20 cellular contexts compared by ENCODE assay signal in genomic region chr19:4675346-4675745, GRCh38. TPM values are rescaled to one million over a fixed set of nuclear protein-coding genes. Genes with fewer than 3 reads are reported as not detected.
DNase-seq lines count a peak whose midpoint lies in the region; ATAC-seq, FAIRE-seq and TF ChIP-seq lines count a peak whose summit lies in the region.
"Had no signal": no experiment of that assay in that cellular context is flagged by ENCODE, and none has a peak within 500 bp of the region (broad histone marks: within the 10 kb centered on the region; RNA-seq: fewer than 3 reads in every experiment).

No MANE protein-coding gene starts in this region.

- H3K4me1 ChIP-seq in HCT116 (ENCODE audit: control insufficient read depth in 1 of 2, insufficient read depth in 2 of 2, low read length in 2 of 2), result peaks cover 17 to 39% of the 10 kb centered on the region in 2 experiments
- H3K4me1 ChIP-seq in PC-3 (ENCODE audit: insufficient read depth, low read length), result peaks cover 11% of the 10 kb centered on the region
- peaks cover 8% of the 10 kb centered on the region for H3K4me1 ChIP-seq in endothelial cell of umbilical vein (ENCODE audit: control insufficient read depth, extremely low read depth, insufficient read depth, low read length)
- peaks cover 9 to 11% of the 10 kb centered on the region in 2 donors for H3K4me1 ChIP-seq in thyroid gland

- TF ChIP-seq POLR2A in HCT116 (IDR thresholded peaks at IDR 0.05; ENCODE audit: borderline replicate concordance, extremely low read depth, insufficient read depth, insufficient read length), result no peak
- no peak for TF ChIP-seq POLR2A in endothelial cell of umbilical vein (IDR thresholded peaks at IDR 0.05; ENCODE audit: low read depth, low read length)
- TF ChIP-seq POLR2A in thyroid gland (IDR thresholded peaks at IDR 0.05), result no peak

- no peak overlapping the region for H3K4me2 ChIP-seq in HCT116 (ENCODE audit: low read length)
- no peak overlapping the region for H3K4me2 ChIP-seq in PC-3 (ENCODE audit: low read length)
- H3K4me2 ChIP-seq in endothelial cell of umbilical vein (ENCODE audit: insufficient read depth, low read length), result no peak overlapping the region
- H3K4me2 ChIP-seq: BLaER1 treated with 17β-estradiol and CSF1 and Interleukin-3, amounts not matched to agents 10 nM and 100 nM had no signal

- dilution Hi-C loops in endothelial cell of umbilical vein (cut with MboI; ENCODE audit: extremely low pct_ligation_motif_present, low sequenced_read_pairs), result no loop called here

- no peak for TF ChIP-seq RAD21 in HCT116 (IDR thresholded peaks at IDR 0.05; ENCODE audit: low read depth)

- H3K27ac ChIP-seq in HCT116 (ENCODE audit: low read depth, low read length) (no peak overlapping the region), PC-3 (ENCODE audit: low read length) (no peak overlapping the region), endothelial cell of umbilical vein (ENCODE audit: insufficient read depth, low read depth, low read length) (no peak overlapping the region), thyroid gland (peak overlapping the region; percentile 48 to 74 (median 53))
- H3K27ac ChIP-seq: BLaER1 treated with 17β-estradiol and CSF1 and Interleukin-3, amounts not matched to agents 10 nM and 100 nM; SJSA1 had no signal

- CTCF ChIA-PET in HCT116 (lab: Charles Lee) (no interaction called here), PC-3 (lab: Charles Lee) (no interaction called here), endothelial cell of umbilical vein (lab: Charles Lee) (interaction anchor here (1.2 kb wide), 1 partner anchor 14 kb away, joined by 3 read pairs; no protein-coding TSS in a partner anchor)

- H3K9me2 ChIP-seq in HCT116 (ENCODE audit: insufficient read depth) (no peaks in the 10 kb centered on the region), PC-3 (replicated peaks; ENCODE audit: low read length) (no peaks in the 10 kb centered on the region)

- RAD21 ChIA-PET in HCT116 (lab: Charles Lee; ENCODE audit: low non-redundant PET in 1 of 2, low total read pairs in 2 of 2, uncharacterized antibody in 2 of 2, unreplicated experiment in 2 of 2), result no interaction called here

- FAIRE-seq in endothelial cell of umbilical vein (lab: Jason Lieb, UNC), result no peak
- FAIRE-seq: GM18507, GM19239, H1, HTR-8/SVneo had no signal

- H3F3A ChIP-seq in PC-3 (ENCODE audit: low read length, unreplicated experiment), result peaks cover 5% of the 10 kb centered on the region

- DNase-seq in HCT116 (ENCODE audit: low read depth, low spot score), result no peak
- no peak for DNase-seq in PC-3
- DNase-seq in endothelial cell of umbilical vein (ENCODE audit: low read depth, low spot score), result no peak
- DNase-seq in thyroid gland, result peak; percentile 41 to 52
- DNase-seq in stimulated activated naive CD4-positive, alpha-beta T cell treated with Interleukin-2 at 50 U/mL for 16 hours (lab: John Stamatoyannopoulos, UW), result no peak
- DNase-seq in RKO (ENCODE audit: low spot score), result no peak
- DNase-seq in posterior vena cava (ENCODE audit: low spot score), result no peak
- DNase-seq: DMS153, Kasumi-1, MG63, NCI-H1417, NCI-H187, NCI-H446, NCI-H526 treated with DMSO at 0.1 percent for 48 hours had no signal

- H3K79me2 ChIP-seq in HCT116 (ENCODE audit: insufficient read depth, low read length) (no peaks in the 10 kb centered on the region), PC-3 (ENCODE audit: low read length) (no peaks in the 10 kb centered on the region), endothelial cell of umbilical vein (ENCODE audit: control insufficient read depth, insufficient read depth, low read length) (no peaks in the 10 kb centered on the region)

- TF ChIP-seq CTCF in HCT116 (IDR thresholded peaks at IDR 0.05 in 2 of 3, conservative IDR thresholded peaks at IDR 0.05 in 1 of 3; ENCODE audit: borderline replicate concordance in 1 of 3, insufficient read depth in 1 of 3, low read depth in 2 of 3, low read length in 2 of 3), result no peak
- no peak for TF ChIP-seq CTCF in PC-3 (conservative IDR thresholded peaks at IDR 0.05; ENCODE audit: low read depth, low read length)
- TF ChIP-seq CTCF in endothelial cell of umbilical vein (IDR thresholded peaks at IDR 0.05; ENCODE audit: extremely low read depth in 1 of 2, insufficient read depth in 1 of 2, low read depth in 1 of 2, low read length in 2 of 2), result no peak
- no peak for TF ChIP-seq CTCF in thyroid gland (IDR thresholded peaks at IDR 0.05)

- H3K36me3 ChIP-seq in HCT116 (ENCODE audit: control insufficient read depth in 1 of 2, insufficient read depth in 2 of 2, low read length in 2 of 2) (peaks cover 0 to 19% of the 10 kb centered on the region in 2 experiments; a peak in 1 of 4 replicates), PC-3 (ENCODE audit: low read depth, low read length) (peaks cover 6% of the 10 kb centered on the region; the same call in 1 of the 2 replicates), endothelial cell of umbilical vein (ENCODE audit: control insufficient read depth in 2 of 2, extremely low read depth in 1 of 2, insufficient read depth in 2 of 2, low read length in 2 of 2) (peaks cover 2 to 15% of the 10 kb centered on the region in 2 experiments), thyroid gland (peaks cover 5 to 7% of the 10 kb centered on the region in 2 donors)
- H3K36me3 ChIP-seq: MG63 had no signal

- WGBS in thyroid gland, 2 donors, result 50 to 65% methylated on average over 16 of the region's 16 CpGs

- H4K20me1 ChIP-seq in HCT116 (ENCODE audit: insufficient read depth) (no peaks in the 10 kb centered on the region), PC-3 (ENCODE audit: low read length) (no peaks in the 10 kb centered on the region), endothelial cell of umbilical vein (replicated peaks; ENCODE audit: control insufficient read depth, extremely low read depth, insufficient read depth, low read length) (no peaks in the 10 kb centered on the region)

- no peak overlapping the region for H3K4me3 ChIP-seq in HCT116 (replicated peaks in 1 of 2; ENCODE audit: low read depth in 1 of 2, low read length in 2 of 2)
- H3K4me3 ChIP-seq in PC-3 (ENCODE audit: low read length), result no peak overlapping the region
- no peak overlapping the region for H3K4me3 ChIP-seq in endothelial cell of umbilical vein (replicated peaks in 1 of 3; ENCODE audit: insufficient read depth in 1 of 3, low read depth in 1 of 3, low read length in 3 of 3)
- H3K4me3 ChIP-seq in thyroid gland (replicated peaks in 1 of 3), result no peak overlapping the region
- H3K4me3 ChIP-seq: BLaER1 treated with 17β-estradiol and CSF1 and Interleukin-3, amounts not matched to agents 10 nM and 100 nM; MG63; SJSA1 had no signal

- POLR2A ChIA-PET in HCT116 (lab: Charles Lee) (no interaction called here), PC-3 (lab: Charles Lee; ENCODE audit: unreplicated experiment) (no interaction called here), endothelial cell of umbilical vein (lab: Charles Lee) (no interaction called here)

- intact Hi-C loops in HCT116 (cut with micrococcal nuclease), result no loop called here
- intact Hi-C loops in PC-3 (cut with micrococcal nuclease), result no loop called here
- intact Hi-C loops in endothelial cell of umbilical vein (cut with micrococcal nuclease), result no loop called here
- intact Hi-C loops in thyroid gland (cut with DNase I), result no loop called here
- intact Hi-C loops in posterior vena cava (cut with DNase I), result no loop called here

- H3K27me3 ChIP-seq in HCT116 (ENCODE audit: insufficient read depth, low read length) (no peaks in the 10 kb centered on the region), PC-3 (ENCODE audit: low read length) (no peaks in the 10 kb centered on the region), endothelial cell of umbilical vein (ENCODE audit: control insufficient read depth in 2 of 2, insufficient read depth in 2 of 2, low read length in 2 of 2) (no peaks in the 10 kb centered on the region), thyroid gland (no peaks in the 10 kb centered on the region)
- H3K27me3 ChIP-seq: BLaER1 treated with 17β-estradiol and CSF1 and Interleukin-3, amounts not matched to agents 10 nM and 100 nM; MG63; SJSA1 had no signal

- H3K9ac ChIP-seq in HCT116 (ENCODE audit: low read length) (no peak overlapping the region), PC-3 (ENCODE audit: low read length) (no peak overlapping the region), endothelial cell of umbilical vein (replicated peaks; ENCODE audit: extremely low read depth, insufficient read depth, low read length) (no peak overlapping the region)
- H3K9ac ChIP-seq: BLaER1 treated with 17β-estradiol and CSF1 and Interleukin-3, amounts not matched to agents 10 nM and 100 nM had no signal

- ATAC-seq in HCT116, result no peak
- no peak for ATAC-seq in PC-3

- BruUV-seq in HCT116 (replicated peaks; lab: Mats Ljungman, UMichigan) (TSS peak; percentile 84), PC-3 (replicated peaks; lab: Mats Ljungman, UMichigan) (TSS peak; percentile 79), endothelial cell of umbilical vein (replicated peaks; lab: Mats Ljungman, UMichigan) (TSS peak; percentile 82)

- H3K9me1 ChIP-seq in endothelial cell of umbilical vein (replicated peaks; ENCODE audit: control insufficient read depth, extremely low read depth, insufficient read depth, low read length), result no peaks in the 10 kb centered on the region

- H2AFZ ChIP-seq in HCT116 (ENCODE audit: low read depth, low read length, poor library complexity, severe bottlenecking), result no peak overlapping the region
- no peak overlapping the region for H2AFZ ChIP-seq in PC-3 (ENCODE audit: low read length)
- no peak overlapping the region for H2AFZ ChIP-seq in endothelial cell of umbilical vein (ENCODE audit: low read depth, low read length)

- no peaks in the 10 kb centered on the region for H3K9me3 ChIP-seq in HCT116 (ENCODE audit: control insufficient read depth in 1 of 2, insufficient read depth in 1 of 2, low read depth in 1 of 2, low read length in 2 of 2)
- no peaks in the 10 kb centered on the region for H3K9me3 ChIP-seq in PC-3 (ENCODE audit: low read length)
- H3K9me3 ChIP-seq in endothelial cell of umbilical vein (replicated peaks; ENCODE audit: control insufficient read depth, insufficient read depth, low read length), result no peaks in the 10 kb centered on the region
- H3K9me3 ChIP-seq in thyroid gland, result no peaks in the 10 kb centered on the region
- H3K9me3 ChIP-seq: BLaER1 treated with 17β-estradiol and CSF1 and Interleukin-3, amounts not matched to agents 10 nM and 100 nM; MG63; SJSA1 had no signal

RNA-seq across cellular contexts. Expression of gene MYDGF, which starts 5.2 kb away (rescaled TPM):
- total RNA-seq in HCT116 (2021; ENCODE audit: unreplicated experiment) (110 TPM), PC-3 (2014; rRNA removed) (426 and 474 TPM in 2 replicates), endothelial cell of umbilical vein (187 and 191 TPM in 2 replicates), thyroid gland (10 to 100 TPM; 48.0 to 72.6 (median 65.2) TPM), posterior vena cava (10 to 100 TPM; 66.3 to 75.9 TPM)
- polyA plus RNA-seq in HCT116 (2012), result 225 and 280 TPM in 2 replicates
- polyA plus RNA-seq in endothelial cell of umbilical vein, result 337 and 358 TPM in 2 replicates
- polyA plus RNA-seq in endothelial cell of umbilical vein (2011; cell fraction: cytosol; rRNA removed), result 276 and 354 TPM in 2 replicates
- 112 and 113 TPM in 2 replicates for polyA plus RNA-seq in endothelial cell of umbilical vein (2011; cell fraction: nucleus; rRNA removed)
- polyA plus RNA-seq in endothelial cell of umbilical vein (2012), result 316 and 352 TPM in 2 replicates
- 78.9 and 81.8 TPM in 2 replicates for polyA minus RNA-seq in endothelial cell of umbilical vein
- polyA minus RNA-seq in endothelial cell of umbilical vein (2011; cell fraction: cytosol; rRNA and poly(A)+ RNA removed), result 54.6 TPM
- polyA minus RNA-seq in endothelial cell of umbilical vein (2011; cell fraction: nucleus; rRNA and poly(A)+ RNA removed), result 20.1 and 38.7 TPM in 2 replicates

RNA-seq across cellular contexts. Expression of gene TNFAIP8L1, which starts 36.0 kb away (rescaled TPM):
- total RNA-seq in HCT116 (2021; ENCODE audit: unreplicated experiment) (22.2 TPM), PC-3 (2014; rRNA removed) (8.3 and 12.0 TPM in 2 replicates), endothelial cell of umbilical vein (53.7 and 56.1 TPM in 2 replicates), thyroid gland (1 to 10 TPM; 3.8 to 9.5 (median 7.8) TPM), posterior vena cava (1 to 10 TPM; 5.7 to 6.1 TPM)
- polyA plus RNA-seq in HCT116 (2012), result 19.5 and 24.0 TPM in 2 replicates
- 40.0 and 44.8 TPM in 2 replicates for polyA plus RNA-seq in endothelial cell of umbilical vein
- 33.4 and 37.4 TPM in 2 replicates for polyA plus RNA-seq in endothelial cell of umbilical vein (2011; cell fraction: cytosol; rRNA removed)
- 19.3 and 19.4 TPM in 2 replicates for polyA plus RNA-seq in endothelial cell of umbilical vein (2011; cell fraction: nucleus; rRNA removed)
- polyA plus RNA-seq in endothelial cell of umbilical vein (2012), result 21.5 and 29.8 TPM in 2 replicates
- polyA minus RNA-seq in endothelial cell of umbilical vein, result 32.6 and 35.4 TPM in 2 replicates
- 1.2 TPM for polyA minus RNA-seq in endothelial cell of umbilical vein (2011; cell fraction: cytosol; rRNA and poly(A)+ RNA removed)
- polyA minus RNA-seq in endothelial cell of umbilical vein (2011; cell fraction: nucleus; rRNA and poly(A)+ RNA removed), result 15.8 and 24.1 TPM in 2 replicates

RNA-seq across cellular contexts. Expression of gene DPP9, which starts 48.3 kb away (rescaled TPM):
- total RNA-seq in HCT116 (2021; ENCODE audit: unreplicated experiment), result 67.6 TPM
- 48.1 and 49.6 TPM in 2 replicates for polyA plus RNA-seq in HCT116 (2012)
- total RNA-seq in PC-3 (2014; rRNA removed), result 129 and 215 TPM in 2 replicates
- total RNA-seq in endothelial cell of umbilical vein, result 87.6 and 98.0 TPM in 2 replicates
- 31.5 and 38.3 TPM in 2 replicates for polyA plus RNA-seq in endothelial cell of umbilical vein
- 20.3 TPM in 2 replicates for polyA plus RNA-seq in endothelial cell of umbilical vein (2011; cell fraction: cytosol; rRNA removed)
- polyA plus RNA-seq in endothelial cell of umbilical vein (2011; cell fraction: nucleus; rRNA removed), result 34.8 and 37.6 TPM in 2 replicates
- 52.3 and 53.6 TPM in 2 replicates for polyA plus RNA-seq in endothelial cell of umbilical vein (2012)
- 17.5 and 24.7 TPM in 2 replicates for polyA minus RNA-seq in endothelial cell of umbilical vein
- polyA minus RNA-seq in endothelial cell of umbilical vein (2011; cell fraction: cytosol; rRNA and poly(A)+ RNA removed), result 17.6 TPM
- 25.6 and 54.2 TPM in 2 replicates for polyA minus RNA-seq in endothelial cell of umbilical vein (2011; cell fraction: nucleus; rRNA and poly(A)+ RNA removed)
- total RNA-seq in thyroid gland, result 10 to 100 TPM; 32.0 to 50.7 (median 42.9) TPM
- 10 to 100 TPM; 42.1 to 50.3 TPM for total RNA-seq in posterior vena cava

Comparison
In these comparisons a context has a peak if more than half of its experiments do, and no peak if none do; other contexts are left out.
1. DNase-seq: peak in thyroid gland (2 of 2); none in HCT116 (single experiment), PC-3 (single experiment), endothelial cell of umbilical vein (single experiment), stimulated activated naive CD4-positive, alpha-beta T cell treated with Interleukin-2 at 50 U/mL for 16 hours (single experiment), RKO (single experiment) and posterior vena cava (single experiment).
2. H3K27ac ChIP-seq: peak in thyroid gland (3 of 3); none in HCT116 (single experiment), PC-3 (single experiment) and endothelial cell of umbilical vein (single experiment).